Comparison of ENCODE assay signal across 9 cellular contexts in the genomic region with DNA sequence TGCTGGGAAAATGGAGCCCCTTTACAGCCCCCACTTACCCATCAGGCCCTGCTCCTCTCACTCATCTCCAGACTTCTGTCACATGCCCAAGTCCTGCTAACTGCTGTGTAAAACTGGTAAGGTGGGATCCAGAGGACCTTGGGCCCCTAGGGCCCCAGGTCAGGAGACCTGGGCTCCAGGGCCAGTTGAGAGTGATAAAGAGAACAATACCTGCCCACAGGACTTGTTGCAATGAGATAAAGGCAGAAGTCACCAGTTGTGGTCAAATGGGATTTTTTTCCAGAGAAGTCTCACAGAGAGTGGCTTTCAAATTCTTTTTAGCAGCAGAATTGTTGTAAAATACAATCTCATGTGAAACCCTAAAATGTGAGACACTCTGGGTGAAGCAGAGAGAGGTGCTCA. TPM values are rescaled to one million over a fixed set of nuclear protein-coding genes. Genes with fewer than 3 reads are reported as not detected.
DNase-seq lines count a peak whose midpoint lies in the region; ATAC-seq and TF ChIP-seq lines count a peak whose summit lies in the region.
"Had no signal": no experiment of that assay in that cellular context is flagged by ENCODE, and none has a peak within 500 bp of the region (broad histone marks: within the 10 kb centered on the region; RNA-seq: fewer than 3 reads in every experiment).

No MANE protein-coding gene starts in this region.

- CTCF ChIA-PET in naive thymus-derived CD4-positive, alpha-beta T cell (lab: Charles Lee), result no interaction called here

- H3K4me1 Mint-ChIP-seq in brain, result peaks cover 54% of the 10 kb centered on the region
- H3K4me1 Mint-ChIP-seq in naive thymus-derived CD4-positive, alpha-beta T cell, result peaks cover 22 to 61% (median 45%) of the 10 kb centered on the region in 7 donors

- H3K27me3 Mint-ChIP-seq in brain, result peaks cover 11% of the 10 kb centered on the region
- H3K27me3 Mint-ChIP-seq in naive thymus-derived CD4-positive, alpha-beta T cell, result no peaks in the 10 kb centered on the region

- intact Hi-C loops in naive thymus-derived CD4-positive, alpha-beta T cell (cut with micrococcal nuclease), result loop anchor here in 1 of 2 donors (1.0 to 2.0 kb wide), 4 partner anchors 13 to 62 kb away; no protein-coding TSS in a partner anchor

- no peak for ATAC-seq in naive thymus-derived CD4-positive, alpha-beta T cell
- ATAC-seq in GM18502 (IDR thresholded peaks at IDR 0.05; ENCODE audit: poor library complexity, unreplicated experiment), result no peak

- no peaks in the 10 kb centered on the region for H3K27me3 ChIP-seq in HL-60 (ENCODE audit: insufficient read depth, poor library complexity, severe bottlenecking)
- H3K27me3 ChIP-seq in naive thymus-derived CD4-positive, alpha-beta T cell (ENCODE audit: control insufficient read depth in 2 of 2, insufficient read depth in 2 of 2, low read length in 2 of 2), result no peaks in the 10 kb centered on the region

- TF ChIP-seq CTCF in 22Rv1 (IDR thresholded peaks at IDR 0.05) (no peak), HL-60 (IDR thresholded peaks at IDR 0.05; ENCODE audit: insufficient read depth, low read length) (no peak), brain (conservative IDR thresholded peaks at IDR 0.05) (no peak)

- H3K27ac ChIP-seq in 22Rv1 (peak overlapping the region; percentile 78), HL-60 (replicated peaks) (peak overlapping the region; percentile 85)
- H3K27ac ChIP-seq in naive thymus-derived CD4-positive, alpha-beta T cell (ENCODE audit: low read depth, low read length), result peak overlapping the region; percentile 73

- DNase-seq in HL-60 (ENCODE audit: low read depth in 1 of 2, low spot score in 1 of 2), result peak in 1 of 2 experiments; percentile 24
- DNase-seq in naive thymus-derived CD4-positive, alpha-beta T cell, result no peak
- no peak for DNase-seq in cerebellar nuclear complex (lab: John Stamatoyannopoulos, UW)
- no peak for DNase-seq in cerebellum (ENCODE audit: low spot score)
- no peak for DNase-seq in NCI-H226
- DNase-seq: NCI-H1105 had no signal

- peaks cover 27% of the 10 kb centered on the region in 2 donors for H3K4me1 ChIP-seq in naive thymus-derived CD4-positive, alpha-beta T cell (ENCODE audit: control insufficient read depth in 2 of 2, insufficient read depth in 2 of 2, low read length in 2 of 2)

- no peaks in the 10 kb centered on the region for H3K36me3 Mint-ChIP-seq in brain
- peaks cover 0 to 32% (median 0%) of the 10 kb centered on the region in 5 donors for H3K36me3 Mint-ChIP-seq in naive thymus-derived CD4-positive, alpha-beta T cell

- no peaks in the 10 kb centered on the region for H3K9me3 ChIP-seq in naive thymus-derived CD4-positive, alpha-beta T cell (ENCODE audit: control insufficient read depth in 2 of 3, low read length in 3 of 3)

- POLR2A ChIA-PET in naive thymus-derived CD4-positive, alpha-beta T cell (lab: Charles Lee), result interaction anchor here (0.8 to 0.9 kb wide), 2 partner anchors 19 to 29 kb away, joined by 3 read pairs; no protein-coding TSS in a partner anchor

- peak overlapping the region in 3 of 5 experiments; percentile 26 to 93 (median 86) for H3K4me3 Mint-ChIP-seq in brain
- peak overlapping the region in 6 of 10 donors; percentile 39 to 93 (median 86) for H3K4me3 Mint-ChIP-seq in naive thymus-derived CD4-positive, alpha-beta T cell

- H3K9me3 Mint-ChIP-seq in brain, result no peaks in the 10 kb centered on the region
- H3K9me3 Mint-ChIP-seq in naive thymus-derived CD4-positive, alpha-beta T cell, result no peaks in the 10 kb centered on the region

- H3K27ac Mint-ChIP-seq in brain, result peak overlapping the region in 4 of 5 experiments; percentile 12 to 96 (median 67)
- H3K27ac Mint-ChIP-seq in naive thymus-derived CD4-positive, alpha-beta T cell, result peak overlapping the region in 8 of 9 donors; percentile 82 to 97 (median 92)

- no peak overlapping the region for H3K4me3 ChIP-seq in HL-60 (replicated peaks; ENCODE audit: insufficient read depth, low read length)
- no peak overlapping the region for H3K4me3 ChIP-seq in naive thymus-derived CD4-positive, alpha-beta T cell (ENCODE audit: low read length)

- no peaks in the 10 kb centered on the region for H3K36me3 ChIP-seq in naive thymus-derived CD4-positive, alpha-beta T cell (ENCODE audit: control insufficient read depth in 2 of 3, insufficient read depth in 3 of 3, low read length in 3 of 3)

RNA-seq across cellular contexts. Expression of gene FURIN, which starts 0.8 kb away (rescaled TPM):
- polyA plus RNA-seq in brain (ENCODE audit: insufficient read depth, low read depth, low replicate concordance), result 22.9 TPM
- 100 to 1,000 TPM in 1 of 5 experiments, 10 to 100 TPM in 4; 31.8 to 516 (median 58.9) TPM for total RNA-seq in naive thymus-derived CD4-positive, alpha-beta T cell
- 1 to 10 TPM; 2.0 to 4.0 TPM for polyA plus RNA-seq in naive thymus-derived CD4-positive, alpha-beta T cell
- total RNA-seq in cerebellum, result 11.3 TPM

RNA-seq across cellular contexts. Expression of gene FES, which starts 15.2 kb away (rescaled TPM):
- polyA plus RNA-seq in brain (ENCODE audit: insufficient read depth, low read depth, low replicate concordance), result 4.1 TPM
- 10 to 100 TPM in 2 of 5 experiments, 1 to 10 TPM in 3; 2.3 to 78.6 (median 9.1) TPM for total RNA-seq in naive thymus-derived CD4-positive, alpha-beta T cell
- polyA plus RNA-seq in naive thymus-derived CD4-positive, alpha-beta T cell, result not detected
- 10.2 TPM for total RNA-seq in cerebellum

RNA-seq across cellular contexts. Expression of gene MAN2A2, which starts 34.0 kb away (rescaled TPM):
- polyA plus RNA-seq in brain (ENCODE audit: insufficient read depth, low read depth, low replicate concordance), result 58.2 TPM
- total RNA-seq in naive thymus-derived CD4-positive, alpha-beta T cell, result 100 to 1,000 TPM; 117 to 171 (median 149) TPM
- 1 to 10 TPM; 7.1 to 8.4 TPM for polyA plus RNA-seq in naive thymus-derived CD4-positive, alpha-beta T cell
- total RNA-seq in cerebellum, result 51.9 TPM
